15 cellular contexts compared by ENCODE assay signal in the genomic region with DNA sequence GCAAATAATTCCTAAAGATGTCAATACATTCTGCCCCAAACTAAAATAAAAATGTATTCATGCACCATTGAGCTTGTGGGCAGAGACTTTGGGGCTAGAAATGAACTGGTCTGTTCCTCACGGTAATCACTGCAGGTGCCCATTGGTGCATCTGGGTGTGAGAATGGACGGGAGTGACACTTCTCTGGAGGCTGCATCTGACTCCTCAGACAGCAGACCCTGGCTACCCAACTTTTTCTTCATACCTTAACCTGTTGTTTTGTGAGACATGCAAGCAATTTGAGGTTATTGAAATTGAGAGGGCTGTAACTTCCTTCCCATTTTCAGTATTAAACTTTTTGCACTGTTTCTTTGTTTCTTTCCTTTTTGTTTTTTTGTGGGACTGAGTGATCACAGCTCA.
DNase-seq lines count a peak whose midpoint lies in the region; ATAC-seq and TF ChIP-seq lines count a peak whose summit lies in the region.
"Had no signal": no experiment of that assay in that cellular context is flagged by ENCODE, and none has a peak within 500 bp of the region (broad histone marks: within the 10 kb centered on the region; RNA-seq: fewer than 3 reads in every experiment).

No MANE protein-coding gene starts in this region.

- H3K27ac ChIP-seq in Peyer's patch, result peak overlapping the region in 1 of 4 donors; percentile 47
- H3K27ac ChIP-seq: colonic mucosa had no signal

- DNase-seq in Peyer's patch, result peak in 2 of 3 donors; percentile 52 to 53
- no peak for DNase-seq in NCI-H2029 (lab: John Stamatoyannopoulos, UW)
- no peak for DNase-seq in anterior cingulate cortex (lab: John Stamatoyannopoulos, UW)
- no peak for DNase-seq in NCI-H226
- DNase-seq in endothelial cell (ENCODE audit: low spot score), result no peak
- DNase-seq: CD4-positive, alpha-beta T cell; colonic mucosa; NCI-H187; T-helper 1 cell had no signal

- TF ChIP-seq CTCF in Peyer's patch (IDR thresholded peaks at IDR 0.05) (no peak), endothelial cell (IDR thresholded peaks at IDR 0.05; ENCODE audit: unreplicated experiment) (no peak)

- H3K4me3 Mint-ChIP-seq in endothelial cell (ENCODE audit: unreplicated experiment), result no peak overlapping the region
- H3K4me3 Mint-ChIP-seq: CD4-positive, alpha-beta T cell had no signal

- no peaks in the 10 kb centered on the region for H3K4me1 ChIP-seq in Peyer's patch
- H3K4me1 ChIP-seq: colonic mucosa, HAP-1 had no signal

- H3K9me3 ChIP-seq in Peyer's patch, result no peaks in the 10 kb centered on the region
- H3K9me3 ChIP-seq: colonic mucosa, HAP-1 had no signal

- H3K9me3 Mint-ChIP-seq in endothelial cell (ENCODE audit: unreplicated experiment), result no peaks in the 10 kb centered on the region
- H3K9me3 Mint-ChIP-seq: CD4-positive, alpha-beta T cell had no signal

- ATAC-seq in GM18870 (IDR thresholded peaks at IDR 0.05; ENCODE audit: unreplicated experiment), result peak; percentile 21
- peak; percentile 52 for ATAC-seq in GM21515 (IDR thresholded peaks at IDR 0.05; ENCODE audit: unreplicated experiment)
- peak; percentile 41 for ATAC-seq in HG03064 (IDR thresholded peaks at IDR 0.05; ENCODE audit: low read depth, unreplicated experiment)
- ATAC-seq: activated naive CD4-positive, alpha-beta T cell treated with anti-CD3 and anti-CD28 coated beads, Interleukin-2, amount 50 U/mL, for 72 hours had no signal

- no peak overlapping the region for H3K4me3 ChIP-seq in Peyer's patch
- H3K4me3 ChIP-seq: colonic mucosa, HAP-1 had no signal

- no peak overlapping the region for H3K27ac Mint-ChIP-seq in endothelial cell (ENCODE audit: unreplicated experiment)
- H3K27ac Mint-ChIP-seq: activated naive CD4-positive, alpha-beta T cell treated with anti-CD3 and anti-CD28 coated beads, Interleukin-2, amount 50 U/mL, for 72 hours; CD4-positive, alpha-beta T cell; progenitor cell of endocrine pancreas had no signal

- no peaks in the 10 kb centered on the region for H3K4me1 Mint-ChIP-seq in endothelial cell (ENCODE audit: unreplicated experiment)

- H3K27me3 ChIP-seq in Peyer's patch, result no peaks in the 10 kb centered on the region
- H3K27me3 ChIP-seq: colonic mucosa had no signal

- H3K36me3 Mint-ChIP-seq in endothelial cell (ENCODE audit: low read depth, unreplicated experiment), result no peaks in the 10 kb centered on the region
- H3K36me3 Mint-ChIP-seq: activated naive CD4-positive, alpha-beta T cell treated with anti-CD3 and anti-CD28 coated beads, Interleukin-2, amount 50 U/mL, for 72 hours had no signal

- H3K36me3 ChIP-seq in Peyer's patch, result no peaks in the 10 kb centered on the region
- H3K36me3 ChIP-seq: colonic mucosa, HAP-1 had no signal

- no peaks in the 10 kb centered on the region for H3K27me3 Mint-ChIP-seq in endothelial cell (ENCODE audit: unreplicated experiment)
- H3K27me3 Mint-ChIP-seq: CD4-positive, alpha-beta T cell had no signal

- TF ChIP-seq POLR2A in Peyer's patch (IDR thresholded peaks at IDR 0.05), result no peak

Comparison
In these comparisons a context has a peak if more than half of its experiments do, and no peak if none do; other contexts are left out.
1. DNase-seq: peak in Peyer's patch (2 of 3); none in NCI-H2029 (single experiment), anterior cingulate cortex (0 of 58), NCI-H226 (single experiment) and endothelial cell (single experiment).
2. Peak in every context shown above with its lines, with median percentiles within 50 percentile points of each other: ATAC-seq.